Comparison of ENCODE assay signal across 22 cellular contexts in the genomic region with DNA sequence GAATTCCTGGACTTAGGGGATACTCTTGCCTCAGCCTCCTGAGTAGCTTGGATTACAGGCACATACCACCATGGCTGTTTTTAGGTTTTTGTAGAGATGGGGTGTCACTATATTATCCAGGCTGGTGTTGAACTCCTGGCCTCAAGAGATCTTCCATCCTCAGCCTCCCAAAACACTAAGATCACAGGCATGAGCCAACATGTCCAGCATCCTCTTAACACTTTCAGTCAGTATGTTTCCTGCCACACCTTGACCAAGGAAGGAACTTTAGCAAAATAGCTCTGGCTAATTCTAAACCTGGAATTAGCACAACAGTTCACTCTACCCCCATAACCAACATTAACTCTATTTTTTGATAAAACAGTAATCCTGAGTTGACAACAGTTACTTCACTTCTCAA. TPM values are rescaled to one million over a fixed set of nuclear protein-coding genes. Genes with fewer than 3 reads are reported as not detected.
DNase-seq lines count a peak whose midpoint lies in the region; ATAC-seq, FAIRE-seq and TF ChIP-seq lines count a peak whose summit lies in the region.
"Had no signal": no experiment of that assay in that cellular context is flagged by ENCODE, and none has a peak within 500 bp of the region (broad histone marks: within the 10 kb centered on the region; RNA-seq: fewer than 3 reads in every experiment).

No MANE protein-coding gene starts in this region.

- no peak overlapping the region for H3K4me2 ChIP-seq in H9 (ENCODE audit: insufficient read depth, insufficient read length, low read length)
- H3K4me2 ChIP-seq: BLaER1 had no signal

- H4K20me1 ChIP-seq in H9 (ENCODE audit: control insufficient read depth, insufficient read depth, insufficient read length) = no peaks in the 10 kb centered on the region
- H4K20me1 ChIP-seq: BLaER1 had no signal

- CTCF ChIA-PET in activated CD8-positive, alpha-beta T cell treated with anti-CD3 and anti-CD28 coated beads for 36 hours (lab: Charles Lee) = interaction anchor here (1.2 kb wide), 1 partner anchor 20 kb away, joined by 3 read pairs; no protein-coding TSS in a partner anchor

- no peak overlapping the region for H2BK15ac ChIP-seq in H9 (ENCODE audit: low read depth, low read length)

- no peak overlapping the region for H2BK120ac ChIP-seq in H9 (ENCODE audit: low read depth, low read length, poor library complexity, severe bottlenecking)

- H3K36me3 Mint-ChIP-seq in activated T-cell treated with anti-CD3 and anti-CD28 coated beads, Interleukin-2, amount 50 U/mL, for 24 hours (ENCODE audit: low read depth) = peaks cover 62% of the 10 kb centered on the region
- H3K36me3 Mint-ChIP-seq in H9 (ENCODE audit: insufficient read depth in 1 of 3, low read depth in 3 of 3) = peaks cover 9 to 46% (median 42%) of the 10 kb centered on the region in 3 experiments; a peak in 6 of 7 replicates
- H3K36me3 Mint-ChIP-seq in activated CD8-positive, alpha-beta T cell treated with anti-CD3 and anti-CD28 coated beads for 36 hours (ENCODE audit: low read depth) = peaks cover 19% of the 10 kb centered on the region

- no peak overlapping the region for H3K14ac ChIP-seq in H9 (ENCODE audit: insufficient read depth, low read length)

- no peak overlapping the region for H3K18ac ChIP-seq in H9 (ENCODE audit: insufficient read length, low read depth, low read length)

- intact Hi-C loops in activated CD8-positive, alpha-beta T cell treated with anti-CD3 and anti-CD28 coated beads for 36 hours (cut with micrococcal nuclease) = no loop called here

- no peaks in the 10 kb centered on the region for H3K9me3 Mint-ChIP-seq in activated T-cell treated with anti-CD3 and anti-CD28 coated beads, Interleukin-2, amount 50 U/mL, for 24 hours
- H3K9me3 Mint-ChIP-seq in H9 = no peaks in the 10 kb centered on the region
- no peaks in the 10 kb centered on the region for H3K9me3 Mint-ChIP-seq in activated CD8-positive, alpha-beta T cell treated with anti-CD3 and anti-CD28 coated beads for 36 hours
- H3K9me3 Mint-ChIP-seq: CD4-positive, alpha-beta memory T cell had no signal

- H3K9me3 ChIP-seq in H9 (ENCODE audit: control insufficient read depth, low read depth, low read length) = no peaks in the 10 kb centered on the region
- H3K9me3 ChIP-seq: BLaER1 had no signal

- no peak overlapping the region for H3T11ph ChIP-seq in H9 (ENCODE audit: low read length)

- no peaks in the 10 kb centered on the region for H3K79me2 ChIP-seq in H9 (ENCODE audit: insufficient read depth, low read length)

- H3K27ac ChIP-seq in H9 (ENCODE audit: insufficient read length, low read depth, low read length) = no peak overlapping the region
- H3K27ac ChIP-seq: BLaER1 had no signal

- no peak overlapping the region for H3K4me3 Mint-ChIP-seq in activated T-cell treated with anti-CD3 and anti-CD28 coated beads, Interleukin-2, amount 50 U/mL, for 24 hours
- H3K4me3 Mint-ChIP-seq in H9 = no peak overlapping the region
- H3K4me3 Mint-ChIP-seq in activated CD8-positive, alpha-beta T cell treated with anti-CD3 and anti-CD28 coated beads for 36 hours = no peak overlapping the region
- H3K4me3 Mint-ChIP-seq: CD4-positive, alpha-beta memory T cell had no signal

- no peak for TF ChIP-seq CTCF in H9 (conservative IDR thresholded peaks at IDR 0.05)
- no peak for TF ChIP-seq CTCF in activated CD8-positive, alpha-beta T cell treated with anti-CD3 and anti-CD28 coated beads for 36 hours (IDR thresholded peaks at IDR 0.05)
- TF ChIP-seq CTCF in epithelial cell of esophagus (IDR thresholded peaks at IDR 0.05; ENCODE audit: insufficient read depth, low read depth, low read length, missing control alignments) = no peak

- H3K23ac ChIP-seq in H9 (ENCODE audit: insufficient read length, low read depth, low read length) = no peak overlapping the region

- H3K9ac ChIP-seq in H9 (ENCODE audit: extremely low read depth, insufficient read length, low read length) = no peak overlapping the region
- H3K9ac ChIP-seq: BLaER1 had no signal

- H3K4me1 Mint-ChIP-seq in activated T-cell treated with anti-CD3 and anti-CD28 coated beads, Interleukin-2, amount 50 U/mL, for 24 hours (ENCODE audit: low read depth) = no peaks in the 10 kb centered on the region
- H3K4me1 Mint-ChIP-seq in H9 = no peaks in the 10 kb centered on the region
- H3K4me1 Mint-ChIP-seq in activated CD8-positive, alpha-beta T cell treated with anti-CD3 and anti-CD28 coated beads for 36 hours (ENCODE audit: low read depth) = no peaks in the 10 kb centered on the region
- H3K4me1 Mint-ChIP-seq: CD4-positive, alpha-beta memory T cell had no signal

- TF ChIP-seq POLR2A in H54 (IDR thresholded peaks at IDR 0.05; ENCODE audit: low read depth, low read length) = no peak

- DNase-seq in activated T-cell treated with anti-CD3 and anti-CD28 coated beads, Interleukin-2, amount 50 U/mL, for 24 hours = no peak
- DNase-seq in activated T-cell treated with anti-CD3 and anti-CD28 coated beads for 4 hours (no peak), H9 (no peak), epithelial cell of esophagus (ENCODE audit: low read depth) (peak; percentile 63), H54 (ENCODE audit: insufficient read length, low spot score) (no peak)
- DNase-seq in activated CD8-positive, alpha-beta T cell treated with anti-CD3 and anti-CD28 coated beads for 36 hours = no peak
- DNase-seq: Calu3; CD4-positive, alpha-beta memory T cell; GF-D8; NCI-H187; NCI-H2227 treated with DMSO at 0.1 percent for 48 hours; NCI-H524; NCI-H82; RPMI8226; SIG-M5 had no signal

- H3K23me2 ChIP-seq in H9 (ENCODE audit: insufficient read length, low read depth, low read length, poor library complexity, severe bottlenecking) = no peaks in the 10 kb centered on the region

- no peak for FAIRE-seq in H54 (lab: Jason Lieb, UNC)
- FAIRE-seq: A204.1, GM19239 had no signal

- H3K27me3 Mint-ChIP-seq in activated T-cell treated with anti-CD3 and anti-CD28 coated beads, Interleukin-2, amount 50 U/mL, for 24 hours = no peaks in the 10 kb centered on the region
- H3K27me3 Mint-ChIP-seq in H9 (ENCODE audit: low read depth) = no peaks in the 10 kb centered on the region
- H3K27me3 Mint-ChIP-seq in activated CD8-positive, alpha-beta T cell treated with anti-CD3 and anti-CD28 coated beads for 36 hours = no peaks in the 10 kb centered on the region
- H3K27me3 Mint-ChIP-seq: CD4-positive, alpha-beta memory T cell had no signal

- H3K4me3 ChIP-seq in epithelial cell of esophagus (ENCODE audit: low read length) = no peak overlapping the region
- H3K4me3 ChIP-seq: BLaER1 had no signal

- H2BK20ac ChIP-seq in H9 (ENCODE audit: low read depth, low read length, poor library complexity, severe bottlenecking) = no peak overlapping the region

- peak overlapping the region; percentile 53 for H3K27ac Mint-ChIP-seq in activated T-cell treated with anti-CD3 and anti-CD28 coated beads, Interleukin-2, amount 50 U/mL, for 24 hours
- peak overlapping the region in 1 of 3 experiments; percentile 81; a peak in 3 of 7 replicates for H3K27ac Mint-ChIP-seq in H9
- H3K27ac Mint-ChIP-seq in activated CD8-positive, alpha-beta T cell treated with anti-CD3 and anti-CD28 coated beads for 36 hours = peak overlapping the region; percentile 28

- POLR2A ChIA-PET in activated CD8-positive, alpha-beta T cell treated with anti-CD3 and anti-CD28 coated beads for 36 hours (lab: Charles Lee) = no interaction called here

- H3K56ac ChIP-seq in H9 (ENCODE audit: insufficient read length, low read depth, low read length) = no peak overlapping the region

- no peaks in the 10 kb centered on the region for H3K27me3 ChIP-seq in H9 (ENCODE audit: insufficient read depth, low read length)
- H3K27me3 ChIP-seq: BLaER1 had no signal

- no peak overlapping the region for H2BK12ac ChIP-seq in H9 (ENCODE audit: insufficient read length, low read depth, low read length)

- no peak overlapping the region for H4K5ac ChIP-seq in H9 (ENCODE audit: insufficient read length, low read depth, low read length)

- H4K91ac ChIP-seq in H9 (ENCODE audit: insufficient read length, low read depth, low read length) = no peak overlapping the region

- H3K4ac ChIP-seq in H9 (ENCODE audit: low read depth, low read length) = no peak overlapping the region

- H3K79me1 ChIP-seq in H9 (ENCODE audit: insufficient read depth, low read depth, low read length, poor library complexity, severe bottlenecking) = no peaks in the 10 kb centered on the region

- H4K8ac ChIP-seq in H9 (replicated peaks; ENCODE audit: insufficient read length, low read depth, low read length) = no peak overlapping the region

- peak overlapping the region; percentile 18 for H2BK5ac ChIP-seq in H9 (ENCODE audit: insufficient read length, low read length)

- no peaks in the 10 kb centered on the region for H3K4me1 ChIP-seq in H9 (ENCODE audit: insufficient read depth, low read length)
- H3K4me1 ChIP-seq: BLaER1 had no signal

- H2AFZ ChIP-seq in H9 (ENCODE audit: low read length) = no peak overlapping the region

- ATAC-seq in activated CD8-positive, alpha-beta T cell treated with anti-CD3 and anti-CD28 coated beads for 36 hours = no peak
- ATAC-seq in HG03469 (IDR thresholded peaks at IDR 0.05; ENCODE audit: unreplicated experiment) (no peak), GM18868 (IDR thresholded peaks at IDR 0.05; ENCODE audit: unreplicated experiment) (no peak)
- ATAC-seq: HCT116 had no signal

- no peak overlapping the region for H2AK5ac ChIP-seq in H9 (ENCODE audit: insufficient read length, low read length)

RNA-seq across cellular contexts. Expression of gene DNAJB7, which starts 27.2 kb away (rescaled TPM):
- not detected in 2 replicates for total RNA-seq in H9 (2021)
- not detected for total RNA-seq in activated CD8-positive, alpha-beta T cell treated with anti-CD3 and anti-CD28 coated beads for 36 hours
- total RNA-seq: Calu3; CD4-positive, alpha-beta memory T cell; LHCN-M2 had no signal

RNA-seq across cellular contexts. Expression of gene XPNPEP3, which starts 32.2 kb away (rescaled TPM):
- total RNA-seq in H9 (2021) = 17.1 and 18.3 TPM in 2 replicates
- total RNA-seq in activated CD8-positive, alpha-beta T cell treated with anti-CD3 and anti-CD28 coated beads for 36 hours = 10 to 100 TPM; 24.4 to 25.5 TPM

RNA-seq across cellular contexts. Expression of gene ST13, which starts 32.7 kb away (rescaled TPM):
- 345 and 353 TPM in 2 replicates for total RNA-seq in H9 (2021)
- total RNA-seq in activated CD8-positive, alpha-beta T cell treated with anti-CD3 and anti-CD28 coated beads for 36 hours = 100 to 1,000 TPM; 237 to 249 TPM
